ENCODE assay signal across 20 cellular contexts in the genomic region with DNA sequence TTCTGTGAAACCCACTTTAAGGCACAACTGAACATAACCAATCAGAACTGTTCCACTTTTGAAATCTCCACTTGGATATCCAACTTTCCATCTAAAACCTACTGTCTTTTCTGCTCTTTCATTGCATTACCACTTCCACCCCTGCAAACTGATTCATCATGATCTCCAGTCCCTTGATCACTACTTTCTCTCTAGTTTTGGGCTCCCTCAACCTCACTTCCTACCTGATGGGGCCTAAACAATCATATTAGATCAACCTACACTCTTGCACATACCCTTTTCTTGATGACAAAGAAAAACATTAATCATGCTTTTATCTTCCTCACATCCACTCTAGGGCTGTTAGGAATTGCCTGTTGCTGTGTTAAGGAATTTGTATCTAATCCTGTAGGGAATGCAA.
A peak's percentile ranks its signal among the peaks of the same experiment; 100 is the strongest.
DNase-seq lines count a peak whose midpoint lies in the region; ATAC-seq and TF ChIP-seq lines count a peak whose summit lies in the region.
"Had no signal": no experiment of that assay in that cellular context is flagged by ENCODE, and none has a peak within 500 bp of the region (broad histone marks: within the 10 kb centered on the region; RNA-seq: fewer than 3 reads in every experiment).

No MANE protein-coding gene starts in this region.

- peak; percentile 61 to 94 for ATAC-seq in activated naive CD4-positive, alpha-beta T cell treated with anti-CD3 and anti-CD28 coated beads, Interleukin-2, amount 50 U/mL, for 72 hours
- ATAC-seq in HG03378 (IDR thresholded peaks at IDR 0.05; ENCODE audit: unreplicated experiment) (no peak), HG02642 (IDR thresholded peaks at IDR 0.05; ENCODE audit: poor library complexity, unreplicated experiment) (no peak)
- ATAC-seq: Right ventricle myocardium inferior had no signal

- peak overlapping the region in 1 of 2 donors; percentile 4 for H3K27ac Mint-ChIP-seq in activated naive CD4-positive, alpha-beta T cell treated with anti-CD3 and anti-CD28 coated beads, Interleukin-2, amount 50 U/mL, for 72 hours
- peak overlapping the region; percentile 6; the same call in 1 of the 2 replicates for H3K27ac Mint-ChIP-seq in HFFc6
- peak overlapping the region; percentile 11 for H3K27ac Mint-ChIP-seq in stimulated activated naive CD8-positive, alpha-beta T cell treated with anti-CD3 and anti-CD28 coated beads, Interleukin-15, Interleukin-2, amounts not matched to agents 100 ng/mL and 50 ng/mL, for 24 hours

- no peaks in the 10 kb centered on the region for H3K9me3 Mint-ChIP-seq in activated naive CD4-positive, alpha-beta T cell treated with anti-CD3 and anti-CD28 coated beads, Interleukin-2, amount 50 U/mL, for 72 hours
- no peaks in the 10 kb centered on the region for H3K9me3 Mint-ChIP-seq in HFFc6
- no peaks in the 10 kb centered on the region for H3K9me3 Mint-ChIP-seq in stimulated activated naive CD8-positive, alpha-beta T cell treated with anti-CD3 and anti-CD28 coated beads, Interleukin-15, Interleukin-2, amounts not matched to agents 100 ng/mL and 50 ng/mL, for 24 hours
- H3K9me3 Mint-ChIP-seq: IgD-negative memory B cell had no signal

- DNase-seq in activated naive CD4-positive, alpha-beta T cell treated with anti-CD3 and anti-CD28 coated beads, Interleukin-2, amount 50 U/mL, for 72 hours (ENCODE audit: low spot score in 2 of 2): no peak
- no peak for DNase-seq in activated naive CD4-positive, alpha-beta T cell (lab: John Stamatoyannopoulos, UW)
- DNase-seq in HFFc6: no peak
- peak; percentile 32 for DNase-seq in kidney tubule cell (ENCODE audit: low spot score)
- DNase-seq in T-helper 9 cell: no peak
- DNase-seq: AML-193, DMS79, Kasumi-1, MG63, NCI-H1048, NCI-H1436, NCI-H1930, NCI-H2171, NCI-H446, NCI-H526 treated with DMSO at 0.1 percent for 48 hours had no signal

- H3K4me1 Mint-ChIP-seq in HFFc6 (ENCODE audit: low read depth): peaks cover 70% of the 10 kb centered on the region
- H3K4me1 Mint-ChIP-seq in stimulated activated naive CD8-positive, alpha-beta T cell treated with anti-CD3 and anti-CD28 coated beads, Interleukin-15, Interleukin-2, amounts not matched to agents 100 ng/mL and 50 ng/mL, for 24 hours (ENCODE audit: low read depth): peaks cover 12% of the 10 kb centered on the region

- H3K36me3 Mint-ChIP-seq in activated naive CD4-positive, alpha-beta T cell treated with anti-CD3 and anti-CD28 coated beads, Interleukin-2, amount 50 U/mL, for 72 hours: no peaks in the 10 kb centered on the region
- no peaks in the 10 kb centered on the region for H3K36me3 Mint-ChIP-seq in HFFc6 (ENCODE audit: low read depth)
- H3K36me3 Mint-ChIP-seq in stimulated activated naive CD8-positive, alpha-beta T cell treated with anti-CD3 and anti-CD28 coated beads, Interleukin-15, Interleukin-2, amounts not matched to agents 100 ng/mL and 50 ng/mL, for 24 hours (ENCODE audit: low read depth): peaks cover 3% of the 10 kb centered on the region

- peaks cover 3% of the 10 kb centered on the region; the same call in 1 of the 2 replicates for H3K27me3 Mint-ChIP-seq in HFFc6 (ENCODE audit: insufficient read depth)
- no peaks in the 10 kb centered on the region for H3K27me3 Mint-ChIP-seq in stimulated activated naive CD8-positive, alpha-beta T cell treated with anti-CD3 and anti-CD28 coated beads, Interleukin-15, Interleukin-2, amounts not matched to agents 100 ng/mL and 50 ng/mL, for 24 hours
- H3K27me3 Mint-ChIP-seq: IgD-negative memory B cell had no signal

- H3K4me3 Mint-ChIP-seq in HFFc6: no peak overlapping the region
- no peak overlapping the region for H3K4me3 Mint-ChIP-seq in stimulated activated naive CD8-positive, alpha-beta T cell treated with anti-CD3 and anti-CD28 coated beads, Interleukin-15, Interleukin-2, amounts not matched to agents 100 ng/mL and 50 ng/mL, for 24 hours
- H3K4me3 Mint-ChIP-seq: IgD-negative memory B cell had no signal

- no peak for TF ChIP-seq CTCF in HFFc6 (IDR thresholded peaks at IDR 0.05)

Comparison
In these comparisons a context has a peak if more than half of its experiments do, and no peak if none do; other contexts are left out.
1. ATAC-seq: peak in activated naive CD4-positive, alpha-beta T cell treated with anti-CD3 and anti-CD28 coated beads, Interleukin-2, amount 50 U/mL, for 72 hours (2 of 2); none in HG03378 (single experiment) and HG02642 (single experiment).